8 cellular contexts compared by ENCODE assay signal in the genomic region with DNA sequence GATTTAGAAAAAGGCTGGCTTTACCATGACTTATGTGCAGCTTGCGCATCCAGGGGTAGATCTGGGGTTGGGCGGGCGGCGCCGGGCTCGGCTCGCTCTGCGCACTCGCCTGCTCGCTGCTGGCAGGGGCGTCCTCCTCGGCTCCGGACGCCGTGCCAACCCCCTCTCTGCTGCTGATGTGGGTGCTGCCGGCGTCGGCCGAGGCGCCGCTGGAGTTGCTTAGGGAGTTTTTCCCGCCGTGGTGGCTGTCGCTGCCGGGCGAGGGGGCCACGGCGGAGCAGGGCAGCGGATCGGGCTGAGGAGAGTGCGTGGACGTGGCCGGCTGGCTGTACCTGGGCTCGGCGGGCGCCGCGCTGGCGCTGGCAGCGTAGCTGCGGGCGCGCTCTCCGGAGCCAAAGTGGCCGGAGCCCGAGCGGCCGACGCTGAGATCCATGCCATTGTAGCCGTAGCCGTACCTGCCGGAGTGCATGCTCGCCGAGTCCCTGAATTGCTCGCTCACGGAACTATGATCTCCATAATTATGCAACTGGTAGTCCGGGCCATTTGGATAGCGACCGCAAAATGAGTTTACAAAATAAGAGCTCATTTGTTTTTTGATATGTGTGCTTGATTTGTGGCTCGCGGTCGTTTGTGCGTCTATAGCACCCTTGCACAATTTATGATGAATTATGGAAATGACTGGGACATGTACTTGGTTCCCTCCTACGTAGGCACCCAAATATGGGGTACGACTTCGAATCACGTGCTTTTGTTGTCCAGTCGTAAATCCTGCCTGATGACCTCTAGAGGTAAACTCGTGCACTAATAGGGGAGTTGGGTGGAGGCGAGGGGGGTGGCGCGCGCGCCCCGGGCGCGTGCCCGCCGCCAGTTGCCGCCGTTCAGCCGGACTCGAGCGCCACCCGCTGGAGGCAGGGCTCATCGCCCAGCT. TPM values are rescaled to one million over a fixed set of nuclear protein-coding genes. Genes with fewer than 3 reads are reported as not detected.
DNase-seq lines count a peak whose midpoint lies in the region; ATAC-seq and TF ChIP-seq lines count a peak whose summit lies in the region.

Gene HOXA5 (minus strand): TSS at position 660 of the 928 bp plus-strand sequence. CDS start 74 bp downstream, at position 586.

- CTCF ChIA-PET in RWPE1 (lab: Yijun Ruan, JAX), result interaction anchor here (0.5 to 3.7 kb wide), 29 partner anchors 12 to 1251 kb away, joined by 3 to 34 read pairs (median 4); partner anchors contain the start of genes HOXA1 and HOXA7

- no peaks in the 10 kb centered on the region for H3K36me3 ChIP-seq in ovary

- TF ChIP-seq EP300 in ovary (IDR thresholded peaks at IDR 0.05), result no peak

- no peak within 1 kb of the TSS for H3K27ac Mint-ChIP-seq in glutamatergic neuron (ENCODE audit: unreplicated experiment)

- H3K27ac ChIP-seq in RWPE1 (peak within 1 kb of the TSS; percentile 90), ovary (no peak within 1 kb of the TSS)

- TF ChIP-seq POLR2A in ovary (IDR thresholded peaks at IDR 0.05), result no peak

- peaks cover 47% of the 10 kb centered on the region for H3K27me3 Mint-ChIP-seq in glutamatergic neuron (ENCODE audit: unreplicated experiment)

- H3K4me1 Mint-ChIP-seq in glutamatergic neuron (ENCODE audit: low read depth, unreplicated experiment), result no peaks in the 10 kb centered on the region

- H3K4me1 ChIP-seq in ovary (ENCODE audit: insufficient read depth), result peaks cover 1% of the 10 kb centered on the region

- peaks cover 17% of the 10 kb centered on the region for H3K36me3 Mint-ChIP-seq in glutamatergic neuron (ENCODE audit: unreplicated experiment)

- peak; percentile 54 for ATAC-seq in Right ventricle myocardium superior (ENCODE audit: poor library complexity)
- no peak for ATAC-seq in left ventricle myocardium superior
- ATAC-seq in GM21717 (IDR thresholded peaks at IDR 0.05; ENCODE audit: unreplicated experiment), result no peak

- H3K27me3 ChIP-seq in ovary, result no peaks in the 10 kb centered on the region

- peak; percentile 99 for TF ChIP-seq CTCF in RWPE1 (conservative IDR thresholded peaks at IDR 0.05; ENCODE audit: low read depth)
- TF ChIP-seq CTCF in glutamatergic neuron (IDR thresholded peaks at IDR 0.05; ENCODE audit: partially characterized antibody, unreplicated experiment), result peak; percentile 78
- TF ChIP-seq CTCF in ovary (IDR thresholded peaks at IDR 0.05), result peak in 1 of 3 donors; percentile 56

- intact Hi-C loops in Right ventricle myocardium superior (cut with DNase I) (no loop called here), left ventricle myocardium superior (cut with micrococcal nuclease) (no loop called here), ovary (cut with DNase I) (loop anchor here in 3 of 4 donors (5.0 kb wide), 2 partner anchors 286 to 291 kb away; no protein-coding TSS in a partner anchor)

- H3K4me3 Mint-ChIP-seq in glutamatergic neuron (ENCODE audit: unreplicated experiment), result peak within 1 kb of the TSS; percentile 83

- H3K9me3 ChIP-seq in ovary, result peaks cover 0 to 6% of the 10 kb centered on the region in 2 donors

- WGBS in ovary, 3 donors, result 4 to 23% (median 5%) methylated on average over 65 to 86 of the region's 86 CpGs

- DNase-seq in Right ventricle myocardium superior, result no peak
- no peak for DNase-seq in left ventricle myocardium superior
- peak; percentile 98 for DNase-seq in RWPE1 (ENCODE audit: low spot score)
- peak; percentile 70 for DNase-seq in glutamatergic neuron
- DNase-seq in ovary, result peak in 2 of 5 donors; percentile 67 to 86
- DNase-seq in RPMI8226, result no peak
- DNase-seq in NCI-H774 (lab: John Stamatoyannopoulos, UW), result no peak

- peaks cover 5% of the 10 kb centered on the region for H3K9me3 Mint-ChIP-seq in glutamatergic neuron (ENCODE audit: unreplicated experiment)

- POLR2A ChIA-PET in RWPE1 (lab: Yijun Ruan, JAX; ENCODE audit: low non-redundant PET), result interaction anchor here (0.6 to 1.0 kb wide), 2 partner anchors 22 to 23 kb away, joined by 3 read pairs; no protein-coding TSS in a partner anchor

- peak within 1 kb of the TSS; percentile 34 for H3K4me3 ChIP-seq in ovary

RNA-seq across cellular contexts. Expression of gene HOXA5, which starts in this region (rescaled TPM):
- total RNA-seq in Right ventricle myocardium superior (0.62 TPM), left ventricle myocardium superior (not detected), glutamatergic neuron (ENCODE audit: unreplicated experiment) (not detected), ovary (10 to 100 TPM in 2 of 7 donors, 1 to 10 TPM in 2, under 1 TPM in 3; 0.40 to 29.6 (median 1.4) TPM)
- 1 to 10 TPM; 1.8 to 5.6 TPM for polyA plus RNA-seq in ovary

Comparison
In these comparisons a context has a peak if more than half of its experiments do, and no peak if none do; other contexts are left out.
1. Peak in ATAC-seq in Right ventricle myocardium superior; RNA of the gene not detected or under 1 TPM.
2. Peak in DNase-seq in glutamatergic neuron; RNA of the gene not detected or under 1 TPM.
3. intact Hi-C loops: an anchor here in ovary (5.0 kb wide); none called in Right ventricle myocardium superior and left ventricle myocardium superior.